In genomic region chr11:107408762-107409200, GRCh38 we compare ENCODE assay signal across 29 cellular contexts. TPM values are rescaled to one million over a fixed set of nuclear protein-coding genes. Genes with fewer than 3 reads are reported as not detected.
DNase-seq lines count a peak whose midpoint lies in the region; ATAC-seq and TF ChIP-seq lines count a peak whose summit lies in the region.
"Had no signal": no experiment of that assay in that cellular context is flagged by ENCODE, and none has a peak within 500 bp of the region (broad histone marks: within the 10 kb centered on the region; RNA-seq: fewer than 3 reads in every experiment).

No MANE protein-coding gene starts in this region.

- H3K27ac Mint-ChIP-seq in effector memory CD8-positive, alpha-beta T cell, result no peak overlapping the region
- H3K27ac Mint-ChIP-seq in stimulated activated naive CD8-positive, alpha-beta T cell treated with anti-CD3 and anti-CD28 coated beads, Interleukin-15, amount 100 ng/mL, for 72 hours, result no peak overlapping the region
- H3K27ac Mint-ChIP-seq: activated naive CD8-positive, alpha-beta T cell; activated T-helper 2 cell treated with anti-CD3 and anti-CD28 coated beads, Interferon-gamma antibody, Interleukin-2, Interleukin-4, amounts not matched to agents 10 μg/mL and 5 μg/mL and 100 μg/mL, durations not matched to agents 14 hours and 24 hours and 36 hours; dendritic cell treated with granulocyte-macrophage colony-stimulating factor and Interleukin-4, amounts not matched to agents 40 ng/mL and 50 ng/mL, for 4 days; neural progenitor cell; WTC11 had no signal

- peaks cover 21% of the 10 kb centered on the region for H3K36me3 Mint-ChIP-seq in effector memory CD8-positive, alpha-beta T cell (ENCODE audit: insufficient read depth)

- no peak overlapping the region for H3K4me3 ChIP-seq in LNCaP clone FGC (ENCODE audit: low read depth, low read length)
- H3K4me3 ChIP-seq: ascending aorta, MG63, neural progenitor cell, stomach, upper lobe of left lung had no signal

- DNase-seq in Caki2 (ENCODE audit: low read depth) (peak; percentile 2), LNCaP clone FGC (ENCODE audit: low read depth) (peak; percentile 68), left colon (no peak), COLO668 (lab: John Stamatoyannopoulos, UW; ENCODE audit: unreplicated experiment) (no peak)
- DNase-seq in effector memory CD8-positive, alpha-beta T cell, result no peak
- DNase-seq in stimulated activated naive CD8-positive, alpha-beta T cell treated with anti-CD3 and anti-CD28 coated beads, Interleukin-15, amount 100 ng/mL, for 72 hours, result no peak
- DNase-seq: activated CD4-positive, alpha-beta T cell treated with anti-CD3 and anti-CD28 coated beads, Interleukin-2, amount 50 U/mL, for 4 hours; activated CD8-positive, alpha-beta memory T cell treated with anti-CD3 and anti-CD28 coated beads, Interleukin-2, amount 50 U/mL, for 4 hours; BE2C; DMS79; GF-D8; GOT3; mammary epithelial cell; MG63; NCI-H2081; NCI-H345; NCI-H774; posterior cingulate gyrus; stomach; T1000; upper lobe of left lung had no signal

- peaks cover 0 to 7% of the 10 kb centered on the region in 2 donors for H3K4me1 Mint-ChIP-seq in effector memory CD8-positive, alpha-beta T cell (ENCODE audit: low read depth in 2 of 2)
- H3K4me1 Mint-ChIP-seq in stimulated activated naive CD8-positive, alpha-beta T cell treated with anti-CD3 and anti-CD28 coated beads, Interleukin-15, amount 100 ng/mL, for 72 hours, result peaks cover 11% of the 10 kb centered on the region
- H3K4me1 Mint-ChIP-seq: neural progenitor cell, WTC11 had no signal

- no peak overlapping the region for H3K4me3 Mint-ChIP-seq in effector memory CD8-positive, alpha-beta T cell
- H3K4me3 Mint-ChIP-seq in stimulated activated naive CD8-positive, alpha-beta T cell treated with anti-CD3 and anti-CD28 coated beads, Interleukin-15, amount 100 ng/mL, for 72 hours, result no peak overlapping the region
- H3K4me3 Mint-ChIP-seq: activated naive CD8-positive, alpha-beta T cell; dendritic cell treated with granulocyte-macrophage colony-stimulating factor and Interleukin-4, amounts not matched to agents 40 ng/mL and 50 ng/mL, for 4 days; neural progenitor cell; WTC11 had no signal

- H3K9me3 Mint-ChIP-seq in effector memory CD8-positive, alpha-beta T cell, result peaks cover 0 to under 1% of the 10 kb centered on the region in 2 donors
- peaks cover under 1 to 10% of the 10 kb centered on the region in 2 donors for H3K9me3 Mint-ChIP-seq in stimulated activated naive CD8-positive, alpha-beta T cell treated with anti-CD3 and anti-CD28 coated beads, Interleukin-15, amount 100 ng/mL, for 72 hours
- H3K9me3 Mint-ChIP-seq: neural progenitor cell had no signal

- TF ChIP-seq CTCF in LNCaP clone FGC (IDR thresholded peaks at IDR 0.05; ENCODE audit: control insufficient read depth, extremely low read depth, insufficient read depth), result no peak

- H3K27me3 Mint-ChIP-seq in effector memory CD8-positive, alpha-beta T cell, result no peaks in the 10 kb centered on the region
- no peaks in the 10 kb centered on the region for H3K27me3 Mint-ChIP-seq in stimulated activated naive CD8-positive, alpha-beta T cell treated with anti-CD3 and anti-CD28 coated beads, Interleukin-15, amount 100 ng/mL, for 72 hours
- H3K27me3 Mint-ChIP-seq: activated naive CD8-positive, alpha-beta T cell; dendritic cell treated with granulocyte-macrophage colony-stimulating factor and Interleukin-4, amounts not matched to agents 40 ng/mL and 50 ng/mL, for 4 days had no signal

- in situ Hi-C loops in Caki2 (cut with HindIII; ENCODE audit: low pct_unique_long_range_greater_than_20kb, low sequenced_read_pairs), result no loop called here

- intact Hi-C loops in left colon (cut with DNase I, micrococcal nuclease), result no loop called here

- ATAC-seq in GM21423 (IDR thresholded peaks at IDR 0.05; ENCODE audit: unreplicated experiment) (peak; percentile 54), left colon (peak; percentile 65), GM19023 (IDR thresholded peaks at IDR 0.05; ENCODE audit: unreplicated experiment) (no peak)
- ATAC-seq in effector memory CD8-positive, alpha-beta T cell (replicated peaks), result no peak
- ATAC-seq in stimulated activated naive CD8-positive, alpha-beta T cell treated with anti-CD3 and anti-CD28 coated beads, Interleukin-15, amount 100 ng/mL, for 72 hours, result no peak
- ATAC-seq: WTC11 had no signal

RNA-seq across cellular contexts. Expression of gene CWF19L2, which starts 48.8 kb away (rescaled TPM):
- 5.0 and 5.9 TPM in 2 replicates for total RNA-seq in Caki2 (2014; rRNA removed; shearing (Covaris generic); ENCODE audit: low replicate concordance)
- total RNA-seq in left colon, result 10 to 100 TPM in 1 of 2 donors, 1 to 10 TPM in 1; 9.4 to 10.6 TPM

Comparison
In these comparisons a context has a peak if more than half of its experiments do, and no peak if none do; other contexts are left out.
1. DNase-seq: peak in Caki2 (single experiment) and LNCaP clone FGC (single experiment); none in left colon (0 of 2), effector memory CD8-positive, alpha-beta T cell (0 of 3), COLO668 (single experiment) and stimulated activated naive CD8-positive, alpha-beta T cell treated with anti-CD3 and anti-CD28 coated beads, Interleukin-15, amount 100 ng/mL, for 72 hours (0 of 2).
2. ATAC-seq: peak in GM21423 (single experiment) and left colon (single experiment); none in effector memory CD8-positive, alpha-beta T cell (single experiment), GM19023 (single experiment) and stimulated activated naive CD8-positive, alpha-beta T cell treated with anti-CD3 and anti-CD28 coated beads, Interleukin-15, amount 100 ng/mL, for 72 hours (single experiment).